In genomic region chr1:116737855-116738318, GRCh38 we compare ENCODE assay signal across 9 cellular contexts. TPM values are rescaled to one million over a fixed set of nuclear protein-coding genes. Genes with fewer than 3 reads are reported as not detected.
DNase-seq lines count a peak whose midpoint lies in the region; ATAC-seq, FAIRE-seq and TF ChIP-seq lines count a peak whose summit lies in the region.
"Had no signal": no experiment of that assay in that cellular context is flagged by ENCODE, and none has a peak within 500 bp of the region (broad histone marks: within the 10 kb centered on the region; RNA-seq: fewer than 3 reads in every experiment).

No MANE protein-coding gene starts in this region.

- H3K36me3 ChIP-seq in BLaER1 treated with 17β-estradiol and CSF1 and Interleukin-3, amounts not matched to agents 10 nM and 100 nM: peaks cover 0 to 2% (median 0%) of the 10 kb centered on the region in 11 experiments; a peak in 2 of 22 replicates
- H3K36me3 ChIP-seq in effector memory CD4-positive, alpha-beta T cell (ENCODE audit: control insufficient read depth, insufficient read depth, low read length): no peaks in the 10 kb centered on the region
- no peaks in the 10 kb centered on the region for H3K36me3 ChIP-seq in PC-3 (ENCODE audit: low read depth, low read length)

- H3K9me2 ChIP-seq in PC-3 (replicated peaks; ENCODE audit: low read length): no peaks in the 10 kb centered on the region

- peak overlapping the region in 4 of 11 experiments; percentile 19 to 31 (median 24); a peak in 4 of 22 replicates for H3K27ac ChIP-seq in BLaER1 treated with 17β-estradiol and CSF1 and Interleukin-3, amounts not matched to agents 10 nM and 100 nM
- H3K27ac ChIP-seq in effector memory CD4-positive, alpha-beta T cell (ENCODE audit: insufficient read depth, low read length, poor library complexity, severe bottlenecking): peak overlapping the region; percentile 99
- H3K27ac ChIP-seq in PC-3 (ENCODE audit: low read length): no peak overlapping the region

- peak overlapping the region; percentile 51 to 76 (median 75) for H3K4me3 Mint-ChIP-seq in T-cell

- no peak for FAIRE-seq in RCC 7860 (lab: Jason Lieb, UNC)

- peaks cover 16 to 27% (median 20%) of the 10 kb centered on the region in 11 experiments for H3K9me3 ChIP-seq in BLaER1 treated with 17β-estradiol and CSF1 and Interleukin-3, amounts not matched to agents 10 nM and 100 nM (replicated peaks in 1 of 11)
- H3K9me3 ChIP-seq in effector memory CD4-positive, alpha-beta T cell (ENCODE audit: control insufficient read depth, low read length): no peaks in the 10 kb centered on the region
- no peaks in the 10 kb centered on the region for H3K9me3 ChIP-seq in PC-3 (ENCODE audit: low read length)

- H3K4me2 ChIP-seq in BLaER1 treated with 17β-estradiol and CSF1 and Interleukin-3, amounts not matched to agents 10 nM and 100 nM: peak overlapping the region in 10 of 11 experiments; percentile 4 to 75 (median 42); a peak in 9 of 22 replicates
- H3K4me2 ChIP-seq in PC-3 (ENCODE audit: low read length): no peak overlapping the region

- H3K27me3 ChIP-seq in BLaER1 treated with 17β-estradiol and CSF1 and Interleukin-3, amounts not matched to agents 10 nM and 100 nM: no peaks in the 10 kb centered on the region
- H3K27me3 ChIP-seq in effector memory CD4-positive, alpha-beta T cell (replicated peaks; ENCODE audit: control insufficient read depth, insufficient read depth, low read length, poor library complexity, severe bottlenecking): no peaks in the 10 kb centered on the region
- no peaks in the 10 kb centered on the region for H3K27me3 ChIP-seq in PC-3 (ENCODE audit: low read length)

- ATAC-seq in GM21526 (IDR thresholded peaks at IDR 0.05; ENCODE audit: low FRiP score, unreplicated experiment): peak; percentile 16
- ATAC-seq in T-cell (replicated peaks in 1 of 4): peak; percentile 24 to 35 (median 28)
- no peak for ATAC-seq in PC-3

- POLR2A ChIA-PET in T-cell (lab: Charles Lee): interaction anchor here (0.6 to 3.4 kb wide), 20 partner anchors 9 to 322 kb away, joined by 3 to 51 read pairs (median 4); partner anchors contain the start of genes CD2 (in 2 of the 2) and TTF2 (in 1 of the 2)
- POLR2A ChIA-PET in PC-3 (lab: Charles Lee; ENCODE audit: unreplicated experiment): no interaction called here

- H3K4me1 ChIP-seq in BLaER1 treated with 17β-estradiol and CSF1 and Interleukin-3, amounts not matched to agents 10 nM and 100 nM: peaks cover 23 to 44% (median 35%) of the 10 kb centered on the region in 10 experiments
- H3K4me1 ChIP-seq in effector memory CD4-positive, alpha-beta T cell (ENCODE audit: control insufficient read depth, insufficient read depth, low read length, poor library complexity, severe bottlenecking): peaks cover 38% of the 10 kb centered on the region
- H3K4me1 ChIP-seq in PC-3 (ENCODE audit: insufficient read depth, low read length): no peaks in the 10 kb centered on the region

- intact Hi-C loops in PC-3 (cut with micrococcal nuclease): loop anchor here (1.0 to 10.0 kb wide), 6 partner anchors 79 to 321 kb away; partner anchors contain the start of gene CD58

- CTCF ChIA-PET in T-cell (lab: Charles Lee): interaction anchor here (0.5 to 4.5 kb wide), 51 partner anchors 10 to 391 kb away, joined by 3 to 91 read pairs (median 4); partner anchors contain the start of genes CD2 (in 2 of the 2) and TTF2 (in 1 of the 2)
- CTCF ChIA-PET in PC-3 (lab: Charles Lee): interaction anchor here (0.6 to 1.5 kb wide), 3 partner anchors 163 to 348 kb away, joined by 3 to 5 read pairs (median 4); no protein-coding TSS in a partner anchor

- no peak overlapping the region for H3K4me3 ChIP-seq in BLaER1 treated with 17β-estradiol and CSF1 and Interleukin-3, amounts not matched to agents 10 nM and 100 nM
- H3K4me3 ChIP-seq in effector memory CD4-positive, alpha-beta T cell (ENCODE audit: insufficient read depth, low read depth, low read length, poor library complexity, severe bottlenecking): no peak overlapping the region
- H3K4me3 ChIP-seq in PC-3 (ENCODE audit: low read length): no peak overlapping the region

- H3K27me3 Mint-ChIP-seq in T-cell: no peaks in the 10 kb centered on the region

- H2AFZ ChIP-seq in PC-3 (ENCODE audit: low read length): no peak overlapping the region

- H3K79me2 ChIP-seq in PC-3 (ENCODE audit: low read length): no peaks in the 10 kb centered on the region

- peaks cover 45 to 49% (median 48%) of the 10 kb centered on the region in 3 donors for H3K4me1 Mint-ChIP-seq in T-cell

- H3F3A ChIP-seq in PC-3 (ENCODE audit: low read length, unreplicated experiment): no peaks in the 10 kb centered on the region

- no peaks in the 10 kb centered on the region for H4K20me1 ChIP-seq in BLaER1 treated with 17β-estradiol and CSF1 and Interleukin-3, amounts not matched to agents 10 nM and 100 nM
- H4K20me1 ChIP-seq in PC-3 (ENCODE audit: low read length): no peaks in the 10 kb centered on the region

- H3K36me3 Mint-ChIP-seq in T-cell: peaks cover 2% of the 10 kb centered on the region

- no peak for TF ChIP-seq CTCF in PC-3 (conservative IDR thresholded peaks at IDR 0.05; ENCODE audit: low read depth, low read length)

- H3K27ac Mint-ChIP-seq in T-cell: peak overlapping the region; percentile 97 to 98

- BruUV-seq in PC-3 (replicated peaks; lab: Mats Ljungman, UMichigan): no TSS peak

- peaks cover 2% of the 10 kb centered on the region in 3 donors for H3K9me3 Mint-ChIP-seq in T-cell

- DNase-seq in T-cell (peak in 4 of 34 experiments; percentile 12 to 32 (median 24)), epidermal melanocyte (ENCODE audit: insufficient read length, low spot score) (no peak), RCC 7860 (ENCODE audit: low spot score) (no peak), HUDEP-2 (lab: John Stamatoyannopoulos, UW; ENCODE audit: unreplicated experiment in 76 of 76) (no peak), PC-3 (no peak)
- peak in 1 of 3 donors; percentile 12 for DNase-seq in effector memory CD4-positive, alpha-beta T cell
- DNase-seq: cerebellar nuclear complex had no signal

- no peak overlapping the region for H3K9ac ChIP-seq in BLaER1 treated with 17β-estradiol and CSF1 and Interleukin-3, amounts not matched to agents 10 nM and 100 nM
- no peak overlapping the region for H3K9ac ChIP-seq in PC-3 (ENCODE audit: low read length)

RNA-seq across cellular contexts. Expression of gene CD2, which starts 16.3 kb away (rescaled TPM):
- total RNA-seq in T-cell: 100 to 1,000 TPM; 119 to 209 (median 158) TPM
- not detected in 2 replicates for total RNA-seq in PC-3 (2014; rRNA removed)

Comparison
In these comparisons a context has a peak if more than half of its experiments do, and no peak if none do; other contexts are left out.
1. RNA of gene CD2, which starts 16.3 kb away (total RNA-seq): 119 to 209 TPM in T-cell; not detected in PC-3; every median in the first group is over 100 times any median in the second.